In the genomic region with DNA sequence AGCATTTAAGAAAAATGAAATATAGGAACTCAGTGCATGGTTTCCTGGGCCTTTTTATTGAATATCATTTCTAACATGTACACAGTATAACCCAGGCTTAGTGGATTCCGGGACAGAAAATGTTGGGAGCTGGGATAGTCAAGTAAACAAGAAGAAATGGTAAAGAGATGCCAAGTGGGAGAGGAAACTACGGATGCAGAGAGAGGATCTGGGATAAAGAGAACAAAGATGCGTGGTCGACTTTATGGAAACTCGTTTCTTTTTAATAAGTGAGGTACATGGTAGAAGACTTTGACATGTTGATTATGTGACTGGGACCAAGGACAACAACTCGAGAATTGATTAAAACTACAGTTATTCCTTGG, we compare ENCODE assay signal across 8 cellular contexts. TPM values are rescaled to one million over a fixed set of nuclear protein-coding genes. Genes with fewer than 3 reads are reported as not detected.
DNase-seq lines count a peak whose midpoint lies in the region; TF ChIP-seq lines count a peak whose summit lies in the region.

No MANE protein-coding gene starts in this region.

- H3K9me3 Mint-ChIP-seq in MCF 10A (ENCODE audit: unreplicated experiment) = no peaks in the 10 kb centered on the region

- intact Hi-C loops in left ventricle myocardium inferior (cut with micrococcal nuclease) (no loop called here), cardiac septum (cut with DNase I) (loop anchor here (1.0 kb wide), 1 partner anchor 12 kb away; no protein-coding TSS in a partner anchor), MCF 10A (cut with micrococcal nuclease) (no loop called here), uterus (cut with DNase I; ENCODE audit: low total_unique reads) (no loop called here)

- TF ChIP-seq POLR2A in uterus (IDR thresholded peaks at IDR 0.05) = no peak

- H3K27ac ChIP-seq in left ventricle myocardium inferior (replicated peaks) (peak overlapping the region; percentile 76), mesodermal cell (ENCODE audit: low read depth, low read length, severe bottlenecking) (no peak overlapping the region), uterus (peak overlapping the region; percentile 74 to 83)

- CTCF ChIA-PET in MCF 10A (lab: Yijun Ruan, JAX) = no interaction called here

- H3K27me3 ChIP-seq in left ventricle myocardium inferior (ENCODE audit: low read depth) (peaks cover 27% of the 10 kb centered on the region), uterus (no peaks in the 10 kb centered on the region)

- DNase-seq in left ventricle myocardium inferior (no peak), cardiac septum (ENCODE audit: low spot score) (no peak), MCF 10A (ENCODE audit: unreplicated experiment) (peak; percentile 5), uterus (no peak), retina (no peak), GM10266 (ENCODE audit: extremely low spot score) (no peak), SKM-1 treated with dmso at 0.1 percent for 144 hours (lab: John Stamatoyannopoulos, UW; ENCODE audit: unreplicated experiment) (no peak)

- 95 to 100% methylated on average over 5 to 6 of the region's 6 CpGs for WGBS in mesodermal cell (ENCODE audit: insufficient coverage in 2 of 2), 2 experiments

- H3K4me3 Mint-ChIP-seq in MCF 10A (ENCODE audit: unreplicated experiment) = peak overlapping the region; percentile 78

- BruUV-seq in MCF 10A (replicated peaks; lab: Mats Ljungman, UMichigan) = TSS peak; percentile 82

- no peaks in the 10 kb centered on the region for H3K27me3 Mint-ChIP-seq in MCF 10A (ENCODE audit: insufficient read depth, unreplicated experiment)

- H3K36me3 Mint-ChIP-seq in MCF 10A (ENCODE audit: insufficient read depth, unreplicated experiment) = no peaks in the 10 kb centered on the region

- TF ChIP-seq CTCF in left ventricle myocardium inferior (IDR thresholded peaks at IDR 0.05; ENCODE audit: borderline replicate concordance) (no peak), MCF 10A (IDR thresholded peaks at IDR 0.05; ENCODE audit: unreplicated experiment) (no peak), uterus (IDR thresholded peaks at IDR 0.05) (no peak), GM10266 (IDR thresholded peaks at IDR 0.05; ENCODE audit: control insufficient read depth, insufficient read depth, low read depth, missing control alignments) (no peak)

- H3K36me3 ChIP-seq in left ventricle myocardium inferior (no peaks in the 10 kb centered on the region), mesodermal cell (ENCODE audit: control insufficient read depth, insufficient read depth, low read length) (no peaks in the 10 kb centered on the region), uterus (no peaks in the 10 kb centered on the region)

- H3K4me1 ChIP-seq in left ventricle myocardium inferior (peaks cover 23% of the 10 kb centered on the region), mesodermal cell (ENCODE audit: control insufficient read depth, insufficient read depth, low read length, poor library complexity, severe bottlenecking) (no peaks in the 10 kb centered on the region), uterus (no peaks in the 10 kb centered on the region)

- H3K4me3 ChIP-seq in left ventricle myocardium inferior (peak overlapping the region; percentile 77), mesodermal cell (ENCODE audit: extremely low read depth, insufficient read depth, low read length, poor library complexity, severe bottlenecking) (peak overlapping the region; percentile 60), uterus (peak overlapping the region; percentile 49 to 70)

- H3K27ac Mint-ChIP-seq in MCF 10A (ENCODE audit: low read depth, unreplicated experiment) = peak overlapping the region; percentile 73

- H3K9me3 ChIP-seq in left ventricle myocardium inferior (replicated peaks) (no peaks in the 10 kb centered on the region), mesodermal cell (ENCODE audit: control insufficient read depth, low read length) (no peaks in the 10 kb centered on the region), uterus (no peaks in the 10 kb centered on the region)

- H3K4me1 Mint-ChIP-seq in MCF 10A (ENCODE audit: insufficient read depth, unreplicated experiment) = peaks cover 32% of the 10 kb centered on the region

- POLR2A ChIA-PET in MCF 10A (lab: Yijun Ruan, JAX) = interaction anchor here (0.9 to 7.9 kb wide), 3 partner anchors 12 to 42 kb away, joined by 3 to 73 read pairs (median 5); a partner anchor contains a TSS

RNA-seq across cellular contexts. Expression of a gene that starts 1.2 kb away (rescaled TPM):
- total RNA-seq in left ventricle myocardium inferior (1.6 TPM), cardiac septum (2.7 TPM), MCF 10A (2022) (1.8 and 2.3 TPM in 2 replicates), uterus (10 to 100 TPM in 1 of 4 donors, 1 to 10 TPM in 3; 5.5 to 11.8 (median 7.1) TPM)
- polyA plus RNA-seq in mesodermal cell (2013, experiment 1 of 2) = 7.6 TPM
- polyA plus RNA-seq in mesodermal cell (2013, experiment 2 of 2) = 5.3 TPM

RNA-seq across cellular contexts. Expression of a gene that starts 12.7 kb away (rescaled TPM):
- 21.3 TPM for total RNA-seq in left ventricle myocardium inferior
- 20.9 TPM for total RNA-seq in cardiac septum
- total RNA-seq in MCF 10A (2022) = 37.2 and 44.8 TPM in 2 replicates
- polyA plus RNA-seq in mesodermal cell (2013, experiment 1 of 2) = 72.0 TPM
- polyA plus RNA-seq in mesodermal cell (2013, experiment 2 of 2) = 69.1 TPM
- total RNA-seq in uterus = 10 to 100 TPM; 18.2 to 59.4 (median 36.7) TPM
